In genomic region chr6:11831653-11832052, GRCh38 we compare ENCODE assay signal across 19 cellular contexts. TPM values are rescaled to one million over a fixed set of nuclear protein-coding genes. Genes with fewer than 3 reads are reported as not detected.
A peak's percentile ranks its signal among the peaks of the same experiment; 100 is the strongest.
DNase-seq lines count a peak whose midpoint lies in the region; ATAC-seq, FAIRE-seq and TF ChIP-seq lines count a peak whose summit lies in the region.
"Had no signal": no experiment of that assay in that cellular context is flagged by ENCODE, and none has a peak within 500 bp of the region (broad histone marks: within the 10 kb centered on the region; RNA-seq: fewer than 3 reads in every experiment).

No MANE protein-coding gene starts in this region.

- H3K9ac ChIP-seq in KMS-11 (peak overlapping the region; percentile 72), K562 (ENCODE audit: insufficient read depth in 1 of 2, low read depth in 2 of 2, low read length in 2 of 2) (no peak overlapping the region), mesenchymal stem cell (ENCODE audit: low read length) (no peak overlapping the region)
- H3K9ac ChIP-seq: BLaER1, GM23248 had no signal

- TF ChIP-seq POLR2A in GM12892 (IDR thresholded peaks at IDR 0.05; ENCODE audit: low read depth, low read length) (no peak), K562 (conservative IDR thresholded peaks at IDR 0.05) (no peak), right lobe of liver (IDR thresholded peaks at IDR 0.05) (no peak)

- H3K36me3 ChIP-seq in KMS-11 (ENCODE audit: insufficient read depth) (no peaks in the 10 kb centered on the region), K562 (ENCODE audit: control insufficient read depth, insufficient read depth, low read length) (no peaks in the 10 kb centered on the region), mesenchymal stem cell (ENCODE audit: control insufficient read depth in 1 of 2, insufficient read depth in 2 of 2, low read depth in 1 of 2, low read length in 2 of 2) (no peaks in the 10 kb centered on the region), right lobe of liver (no peaks in the 10 kb centered on the region)
- H3K36me3 ChIP-seq: BLaER1 had no signal

- TF ChIP-seq EP300 in K562 (IDR thresholded peaks at IDR 0.05; ENCODE audit: low read length), result no peak

- H3K4me1 ChIP-seq in KMS-11 (ENCODE audit: low read depth, poor library complexity, severe bottlenecking) (peaks cover 99% of the 10 kb centered on the region), K562 (replicated peaks in 1 of 2; ENCODE audit: control insufficient read depth in 2 of 2, insufficient read depth in 2 of 2, low read length in 2 of 2) (peaks cover 14 to 33% of the 10 kb centered on the region in 2 experiments; a peak in 4 of 5 replicates), mesenchymal stem cell (ENCODE audit: control insufficient read depth, insufficient read depth, low read depth, low read length) (no peaks in the 10 kb centered on the region), right lobe of liver (peaks cover 0 to 19% (median 3%) of the 10 kb centered on the region in 4 donors)

- H3K79me2 ChIP-seq in KMS-11 (ENCODE audit: insufficient read depth, low read depth) (peaks cover 20% of the 10 kb centered on the region; the same call in 1 of the 2 replicates), K562 (ENCODE audit: control insufficient read depth, insufficient read depth, low read length) (no peaks in the 10 kb centered on the region)

- no peak overlapping the region for H3K14ac ChIP-seq in mesenchymal stem cell (ENCODE audit: low read length in 2 of 2)

- FAIRE-seq in GM12892 (lab: Jason Lieb, UNC) (peak; percentile 74), K562 (lab: Jason Lieb, UNC) (no peak)
- FAIRE-seq: GM12891, GM18507, H54 had no signal

- no peak overlapping the region for H4K91ac ChIP-seq in mesenchymal stem cell (ENCODE audit: low read length)

- H3K4me3 Mint-ChIP-seq in stimulated activated naive B cell treated with anti-CD40 and anti-IgM and Interleukin-4, amounts not matched to agents 10 μg/mL and 1 μg/mL and 100 μg/mL, for 72 hours, result no peak overlapping the region
- H3K4me3 Mint-ChIP-seq: CD8-positive, alpha-beta T cell had no signal

- H3K4me2 ChIP-seq in KMS-11, result peak overlapping the region; percentile 89; the same call in 1 of the 2 replicates
- no peak overlapping the region for H3K4me2 ChIP-seq in K562 (ENCODE audit: insufficient read depth, low read length)
- no peak overlapping the region for H3K4me2 ChIP-seq in mesenchymal stem cell (ENCODE audit: low read length, poor library complexity, severe bottlenecking)
- H3K4me2 ChIP-seq: BLaER1 had no signal

- peaks cover 0 to 2% of the 10 kb centered on the region in 2 donors for H3K36me3 Mint-ChIP-seq in stimulated activated naive B cell treated with anti-CD40 and anti-IgM and Interleukin-4, amounts not matched to agents 10 μg/mL and 1 μg/mL and 100 μg/mL, for 72 hours
- H3K36me3 Mint-ChIP-seq: CD14-positive monocyte; CD8-positive, alpha-beta T cell had no signal

- no peak overlapping the region for H4K8ac ChIP-seq in mesenchymal stem cell (ENCODE audit: low read length)

- 92% methylated on average over 14 of the region's 17 CpGs for whole genome bisulfite sequencing in K562 (ENCODE audit: insufficient coverage, low coverage, missing lambda C conversion rate)
- 87% methylated on average over 15 of the region's 17 CpGs for WGBS in mesenchymal stem cell
- 90% methylated on average over 4 of the region's 17 CpGs for WGBS in right lobe of liver (ENCODE audit: insufficient coverage, low coverage, low lambda C conversion rate, missing lambda C conversion rate)

- H2AFZ ChIP-seq in KMS-11 (ENCODE audit: low read depth) (no peak overlapping the region), K562 (ENCODE audit: low read depth, low read length) (peak overlapping the region; percentile 68; the same call in 1 of the 2 replicates), mesenchymal stem cell (ENCODE audit: low read depth, low read length) (no peak overlapping the region)
- H2AFZ ChIP-seq: GM23248 had no signal

- no peak overlapping the region for H2BK12ac ChIP-seq in mesenchymal stem cell (ENCODE audit: low read length in 2 of 2)

- H3K27me3 Mint-ChIP-seq in stimulated activated naive B cell treated with anti-CD40 and anti-IgM and Interleukin-4, amounts not matched to agents 10 μg/mL and 1 μg/mL and 100 μg/mL, for 72 hours, result peaks cover 0 to 4% of the 10 kb centered on the region in 2 donors

- peaks cover 0 to 3% of the 10 kb centered on the region in 2 donors for H3K9me3 Mint-ChIP-seq in stimulated activated naive B cell treated with anti-CD40 and anti-IgM and Interleukin-4, amounts not matched to agents 10 μg/mL and 1 μg/mL and 100 μg/mL, for 72 hours
- H3K9me3 Mint-ChIP-seq: CD8-positive, alpha-beta T cell had no signal

- in situ Hi-C loops in K562 (cut with MboI) (no loop called here), KBM-7 (cut with MboI; ENCODE audit: low pct_unique_long_range_greater_than_20kb, low sequenced_read_pairs) (no loop called here)

- CTCF ChIA-PET in K562 (lab: Yijun Ruan, JAX; ENCODE audit: low intra/inter-chr PET ratio), result no interaction called here

- H3K27ac ChIP-seq in KMS-11 (peak overlapping the region; percentile 94), K562 (ENCODE audit: extremely low read depth, low read depth, low read length) (no peak overlapping the region), mesenchymal stem cell (ENCODE audit: low read length, poor library complexity, severe bottlenecking) (no peak overlapping the region), right lobe of liver (no peak overlapping the region)
- H3K27ac ChIP-seq: BLaER1, GM23248 had no signal

- TF ChIP-seq RAD21 in K562 (CRISPR knock-in tag; conservative IDR thresholded peaks at IDR 0.05 in 1 of 2, IDR thresholded peaks at IDR 0.05 in 1 of 2), result no peak

- H3K18ac ChIP-seq in mesenchymal stem cell (ENCODE audit: low read depth in 1 of 2, low read length in 2 of 2), result no peak overlapping the region

- H3K27ac Mint-ChIP-seq in stimulated activated naive B cell treated with anti-CD40 and anti-IgM and Interleukin-4, amounts not matched to agents 10 μg/mL and 1 μg/mL and 100 μg/mL, for 72 hours, result peak overlapping the region; percentile 26
- H3K27ac Mint-ChIP-seq: CD14-positive monocyte; CD8-positive, alpha-beta T cell had no signal

- H3K4me3 ChIP-seq in KMS-11 (IDR thresholded peaks at IDR 0.05; ENCODE audit: insufficient read depth, low read depth, low read length) (no peak overlapping the region), K562 (no peak overlapping the region), mesenchymal stem cell (ENCODE audit: insufficient read depth in 1 of 2, low read depth in 1 of 2, low read length in 2 of 2) (no peak overlapping the region), right lobe of liver (no peak overlapping the region)
- H3K4me3 ChIP-seq: BLaER1, GM23248 had no signal

- H3K9me1 ChIP-seq in K562 (ENCODE audit: control insufficient read depth, insufficient read depth, low read length), result no peaks in the 10 kb centered on the region

- H2BK120ac ChIP-seq in mesenchymal stem cell (ENCODE audit: low read depth, low read length), result no peak overlapping the region

- no peaks in the 10 kb centered on the region for H3K79me1 ChIP-seq in mesenchymal stem cell (replicated peaks; ENCODE audit: low read length, poor library complexity, severe bottlenecking)

- H4K20me1 ChIP-seq in KMS-11 (ENCODE audit: insufficient read depth) (no peaks in the 10 kb centered on the region), K562 (replicated peaks; ENCODE audit: control insufficient read depth, insufficient read depth, low read length) (no peaks in the 10 kb centered on the region)
- H4K20me1 ChIP-seq: BLaER1 had no signal

- POLR2A ChIA-PET in K562 (lab: Yijun Ruan, JAX), result no interaction called here

- peaks cover 46 to 69% of the 10 kb centered on the region in 2 donors for H3K4me1 Mint-ChIP-seq in stimulated activated naive B cell treated with anti-CD40 and anti-IgM and Interleukin-4, amounts not matched to agents 10 μg/mL and 1 μg/mL and 100 μg/mL, for 72 hours

- intact Hi-C loops in K562 (cut with micrococcal nuclease) (loop anchor here (5.0 kb wide), 2 partner anchors 101 to 176 kb away; no protein-coding TSS in a partner anchor), right lobe of liver (cut with DNase I) (no loop called here)

- H3K23ac ChIP-seq in mesenchymal stem cell (ENCODE audit: low read length in 2 of 2), result no peak overlapping the region

- H3K9me3 ChIP-seq in K562 (replicated peaks; ENCODE audit: control insufficient read depth, insufficient read depth, low read depth, low read length) (0 out of 2 replicates have a peak, but pooled peaks cover 4% of the 10 kb centered on the region), mesenchymal stem cell (ENCODE audit: control insufficient read depth, low read length) (no peaks in the 10 kb centered on the region), right lobe of liver (no peaks in the 10 kb centered on the region)

- no peak for ATAC-seq in K562
- ATAC-seq in stimulated activated naive B cell treated with anti-CD40 and anti-IgM and Interleukin-4, amounts not matched to agents 10 μg/mL and 1 μg/mL and 100 μg/mL, for 72 hours (replicated peaks), result no peak
- ATAC-seq in right lobe of liver, result no peak
- ATAC-seq: CD8-positive, alpha-beta T cell had no signal

- no peak overlapping the region for H2AK5ac ChIP-seq in mesenchymal stem cell (ENCODE audit: low read length, severe bottlenecking)

- no peak overlapping the region for H3K4ac ChIP-seq in mesenchymal stem cell (ENCODE audit: low read depth in 1 of 2, low read length in 2 of 2)

- H3K27me3 ChIP-seq in KMS-11 (ENCODE audit: insufficient read depth, low read depth) (no peaks in the 10 kb centered on the region), K562 (ENCODE audit: control insufficient read depth in 2 of 2, insufficient read depth in 2 of 2, low read length in 2 of 2) (no peaks in the 10 kb centered on the region), mesenchymal stem cell (ENCODE audit: control insufficient read depth in 1 of 2, insufficient read depth in 1 of 2, low read length in 2 of 2) (no peaks in the 10 kb centered on the region), right lobe of liver (no peaks in the 10 kb centered on the region)
- H3K27me3 ChIP-seq: BLaER1 had no signal

- H2BK5ac ChIP-seq in mesenchymal stem cell (ENCODE audit: low read depth, low read length, poor library complexity, severe bottlenecking), result no peak overlapping the region

- H2BK15ac ChIP-seq in mesenchymal stem cell (ENCODE audit: low read depth, poor library complexity, severe bottlenecking), result no peak overlapping the region

- no TSS peak for BruUV-seq in K562 (replicated peaks; lab: Mats Ljungman, UMichigan)

- TF ChIP-seq CTCF in KMS-11 (conservative IDR thresholded peaks at IDR 0.05; ENCODE audit: low read depth, low read length) (no peak), K562 (IDR thresholded peaks at IDR 0.05 in 2 of 3, conservative IDR thresholded peaks at IDR 0.05 in 1 of 3; ENCODE audit: insufficient read depth in 2 of 3, low read depth in 1 of 3, low read length in 3 of 3) (no peak), right lobe of liver (IDR thresholded peaks at IDR 0.05) (no peak)

- no peak for DNase-seq in GM12892 (ENCODE audit: insufficient read length)
- no peak for DNase-seq in K562 (ENCODE audit: extremely low read depth in 1 of 4, low spot score in 3 of 4)
- no peak for DNase-seq in stimulated activated naive B cell treated with anti-CD40 and anti-IgM and Interleukin-4, amounts not matched to agents 10 μg/mL and 1 μg/mL and 100 μg/mL, for 72 hours
- DNase-seq in mesenchymal stem cell, result no peak
- no peak for DNase-seq in right lobe of liver
- no peak for DNase-seq in KBM-7
- DNase-seq: 8988T; Calu3; CD8-positive, alpha-beta T cell; DMS79 treated with DMSO at 0.1 percent for 48 hours; GM23248; HCEC 1CT had no signal

RNA-seq across cellular contexts. Expression of gene ADTRP, which starts 53.0 kb away (rescaled TPM):
- 12.7 TPM for polyA plus RNA-seq in GM12892 (2012; ENCODE audit: missing spikeins)
- 13.8 and 18.6 TPM in 2 replicates for total RNA-seq in K562 (2011; cell fraction: chromatin; rRNA removed; ENCODE audit: low replicate concordance)
- total RNA-seq in K562 (2011; cell fraction: nucleolus; rRNA removed), result 13.8 and 20.4 TPM in 2 replicates
- total RNA-seq in K562 (2011; cell fraction: nucleoplasm; rRNA removed), result 13.9 and 19.7 TPM in 2 replicates
- total RNA-seq in K562 (2014; rRNA removed) (7.4 and 9.6 TPM in 2 replicates), K562 (2014; rRNA removed; fragmentation: Illumina TruSeq; extraction: Trizol) (13.3 and 13.9 TPM in 2 replicates), K562 (2015; rRNA removed; fragmentation: Illumina TruSeq; extraction: Trizol) (13.5 and 13.8 TPM in 2 replicates), K562 (2021) (11.7 and 12.3 TPM in 2 replicates), right lobe of liver (1 to 10 TPM in 2 of 6 experiments, under 1 TPM in 3, not detected in 1; 0.46 to 1.9 (median 0.92) TPM)
- polyA plus RNA-seq in K562 (2011; rRNA removed) (8.7 and 10.0 TPM in 2 replicates), K562 (2014; fragmentation: Illumina TruSeq; extraction: Trizol) (21.7 and 24.0 TPM in 2 replicates), K562 (2014; fragmentation: Nextera tagmentation; extraction: Ambion mirVana) (10 to 100 TPM; 13.6 to 18.3 TPM), K562 (2014; rRNA removed) (12.9 and 16.4 TPM in 2 replicates)
- polyA plus RNA-seq in K562 (2011; cell fraction: cytosol; rRNA removed), result 7.1 and 9.6 TPM in 2 replicates
- 16.3 and 17.9 TPM in 2 replicates for polyA plus RNA-seq in K562 (2011; cell fraction: nucleus; rRNA removed)
- 19.8 and 27.5 TPM in 2 replicates for polyA plus RNA-seq in K562 (2012)
- polyA minus RNA-seq in K562 (2011; rRNA and poly(A)+ RNA removed), result 7.4 and 9.3 TPM in 2 replicates
- polyA minus RNA-seq in K562 (2011; cell fraction: cytosol; rRNA and poly(A)+ RNA removed), result 3.6 and 6.5 TPM in 2 replicates
- polyA minus RNA-seq in K562 (2011; cell fraction: nucleus; rRNA and poly(A)+ RNA removed), result 6.1 and 7.9 TPM in 2 replicates
- polyA plus RNA-seq in mesenchymal stem cell (2013, experiment 1 of 2), result 1.4 TPM
- polyA plus RNA-seq in mesenchymal stem cell (2013, experiment 2 of 2), result 0.81 TPM
- total RNA-seq: A673 had no signal
